5 cellular contexts compared by ENCODE assay signal in the genomic region with DNA sequence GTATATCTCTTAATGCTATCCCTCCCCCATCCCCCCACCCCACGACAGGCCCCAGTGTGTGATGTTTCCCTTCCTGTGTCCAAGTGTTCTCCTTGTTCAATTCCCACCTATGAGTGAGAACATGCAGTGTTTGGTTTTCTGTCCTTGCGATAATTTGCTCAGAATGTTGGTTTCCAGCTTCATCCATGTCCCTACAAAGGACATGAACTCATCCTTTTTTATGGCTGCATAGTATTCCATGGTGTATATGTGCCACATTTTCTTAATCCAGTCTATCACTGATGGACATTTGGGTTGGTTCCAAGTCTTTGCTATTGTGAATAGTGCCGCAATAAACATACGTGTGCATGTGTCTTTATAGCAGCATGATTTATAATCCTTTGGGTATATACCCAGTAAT. TPM values are rescaled to one million over a fixed set of nuclear protein-coding genes. Genes with fewer than 3 reads are reported as not detected.
"Had no signal": no experiment of that assay in that cellular context is flagged by ENCODE, and none has a peak within 500 bp of the region (broad histone marks: within the 10 kb centered on the region; RNA-seq: fewer than 3 reads in every experiment).

No MANE protein-coding gene starts in this region.

RNA-seq across cellular contexts. Expression of a gene that starts 41.7 kb away (rescaled TPM):
- total RNA-seq: HepG2, HT-29, HT1080, IMR-90, K562 had no signal
